ENCODE assay signal across 35 cellular contexts in genomic region chr4:86315579-86315978, GRCh38. TPM values are rescaled to one million over a fixed set of nuclear protein-coding genes. Genes with fewer than 3 reads are reported as not detected.
DNase-seq lines count a peak whose midpoint lies in the region; ATAC-seq, FAIRE-seq and TF ChIP-seq lines count a peak whose summit lies in the region.
"Had no signal": no experiment of that assay in that cellular context is flagged by ENCODE, and none has a peak within 500 bp of the region (broad histone marks: within the 10 kb centered on the region; RNA-seq: fewer than 3 reads in every experiment).

No MANE protein-coding gene starts in this region.

- no peak overlapping the region for H2BK15ac ChIP-seq in IMR-90 (ENCODE audit: low read depth, low read length)

- H4K5ac ChIP-seq in IMR-90 (ENCODE audit: low read depth, low read length) = no peak overlapping the region

- in situ Hi-C loops in HepG2 (cut with HindIII; ENCODE audit: extremely low pct_ligation_motif_present, low pct_unique_long_range_greater_than_20kb) = no loop called here
- in situ Hi-C loops in IMR-90 (cut with MboI; ENCODE audit: low sequenced_read_pairs) = no loop called here
- in situ Hi-C loops in K562 (cut with MboI) = no loop called here

- TF ChIP-seq RAD21 in HepG2 (CRISPR knock-in tag; IDR thresholded peaks at IDR 0.05) (no peak), A549 (conservative IDR thresholded peaks at IDR 0.05 in 1 of 2, IDR thresholded peaks at IDR 0.05 in 1 of 2) (no peak), IMR-90 (IDR thresholded peaks at IDR 0.05; ENCODE audit: low read length) (no peak), K562 (CRISPR knock-in tag; conservative IDR thresholded peaks at IDR 0.05 in 1 of 2, IDR thresholded peaks at IDR 0.05 in 1 of 2) (no peak)

- no peak overlapping the region for H2BK120ac ChIP-seq in IMR-90 (ENCODE audit: low read depth, low read length)

- no peak for TF ChIP-seq EP300 in HepG2 (IDR thresholded peaks at IDR 0.05; ENCODE audit: low read depth in 2 of 2, low read length in 2 of 2)
- no peak for TF ChIP-seq EP300 in HepG2 (CRISPR knock-in tag; IDR thresholded peaks at IDR 0.05; ENCODE audit: borderline replicate concordance)
- TF ChIP-seq EP300 in A549 (IDR thresholded peaks at IDR 0.05) = no peak
- TF ChIP-seq EP300 in K562 (IDR thresholded peaks at IDR 0.05; ENCODE audit: low read length) = no peak

- no peak overlapping the region for H4K8ac ChIP-seq in IMR-90 (ENCODE audit: low read depth in 2 of 2, low read length in 2 of 2)

- DNase-seq in HepG2 (ENCODE audit: low spot score) = no peak
- DNase-seq in right lobe of liver = no peak
- DNase-seq in A549 (ENCODE audit: low read depth in 1 of 2, low spot score in 1 of 2) = no peak
- no peak for DNase-seq in IMR-90
- DNase-seq in K562 (ENCODE audit: extremely low read depth in 1 of 4, low spot score in 3 of 4) = no peak
- DNase-seq in NCI-H1417 treated with DMSO at 0.1 percent for 48 hours (lab: John Stamatoyannopoulos, UW) = no peak
- DNase-seq in H4 (ENCODE audit: low spot score) = no peak
- DNase-seq: 8988T; ACHN; AML-193; BE2C; C1 segment of cervical spinal cord; Caco-2; Calu3; CD4-positive, alpha-beta memory T cell; CD4-positive, alpha-beta T cell; CD4-positive, CD25-positive, alpha-beta regulatory T cell; CD8-positive, alpha-beta memory T cell; CD8-positive, alpha-beta T cell; COR-L47; DMS 273 treated with DMSO at 0.1 percent for 48 hours; DMS153; DMS53; DMS79; DMS79 treated with DMSO at 0.1 percent for 48 hours; DND-41; EL had no signal

- H3K36me3 ChIP-seq in HepG2 (replicated peaks in 1 of 2; ENCODE audit: control insufficient read depth in 1 of 2, insufficient read depth in 2 of 2, low read length in 2 of 2) (no peaks in the 10 kb centered on the region), right lobe of liver (no peaks in the 10 kb centered on the region), IMR-90 (ENCODE audit: control insufficient read depth, insufficient read depth, low read length) (no peaks in the 10 kb centered on the region), K562 (ENCODE audit: control insufficient read depth, insufficient read depth, low read length) (no peaks in the 10 kb centered on the region)
- H3K36me3 ChIP-seq: BE2C; BLaER1; BLaER1 treated with 17β-estradiol and CSF1 and Interleukin-3, amounts not matched to agents 10 nM and 100 nM had no signal

- no peak overlapping the region for H3K56ac ChIP-seq in IMR-90 (ENCODE audit: extremely low read depth, insufficient read depth, low read length)

- no peak overlapping the region for H3K23ac ChIP-seq in IMR-90 (ENCODE audit: low read depth, low read length)

- H3K18ac ChIP-seq in IMR-90 (ENCODE audit: low read depth, low read length) = no peak overlapping the region

- no peak for ATAC-seq in HepG2
- no peak for ATAC-seq in right lobe of liver
- ATAC-seq in A549 = no peak
- ATAC-seq in IMR-90 (ENCODE audit: low read depth) = no peak
- ATAC-seq in K562 = no peak
- no peak for ATAC-seq in HG02973 (IDR thresholded peaks at IDR 0.05; ENCODE audit: unreplicated experiment)
- ATAC-seq: CD8-positive, alpha-beta T cell had no signal

- dilution Hi-C loops in IMR-90 (cut with HindIII; ENCODE audit: low sequenced_read_pairs, unreplicated experiment) = no loop called here

- no peak overlapping the region for H2BK20ac ChIP-seq in IMR-90 (ENCODE audit: low read depth, low read length)

- H3K14ac ChIP-seq in IMR-90 (replicated peaks; ENCODE audit: low read depth, low read length) = no peak overlapping the region

- H2AK5ac ChIP-seq in IMR-90 (ENCODE audit: low read depth, low read length) = no peak overlapping the region

- H3K4me1 ChIP-seq in HepG2 (ENCODE audit: insufficient read depth, low read length) (no peaks in the 10 kb centered on the region), right lobe of liver (no peaks in the 10 kb centered on the region), A549 (peaks cover 3% of the 10 kb centered on the region; the same call in 1 of the 3 replicates), IMR-90 (ENCODE audit: control insufficient read depth, insufficient read depth, low read length) (no peaks in the 10 kb centered on the region), K562 (replicated peaks in 1 of 2; ENCODE audit: control insufficient read depth in 2 of 2, insufficient read depth in 2 of 2, low read length in 2 of 2) (no peaks in the 10 kb centered on the region)
- H3K4me1 ChIP-seq: BE2C; BLaER1; BLaER1 treated with 17β-estradiol and CSF1 and Interleukin-3, amounts not matched to agents 10 nM and 100 nM; Caco-2 had no signal

- H2AFZ ChIP-seq in HepG2 (ENCODE audit: low read length) = no peak overlapping the region
- no peak overlapping the region for H2AFZ ChIP-seq in IMR-90 (replicated peaks; ENCODE audit: low read length, poor library complexity)
- H2AFZ ChIP-seq in K562 (ENCODE audit: low read depth, low read length) = no peak overlapping the region

- H4K91ac ChIP-seq in IMR-90 (ENCODE audit: insufficient read depth, low read depth, low read length) = no peak overlapping the region

- H3K27me3 ChIP-seq in HepG2 (ENCODE audit: control insufficient read depth in 1 of 2, insufficient read depth in 2 of 2, low read length in 2 of 2) (no peaks in the 10 kb centered on the region), right lobe of liver (no peaks in the 10 kb centered on the region), IMR-90 (ENCODE audit: control insufficient read depth, insufficient read depth, low read length) (no peaks in the 10 kb centered on the region), K562 (ENCODE audit: control insufficient read depth in 2 of 2, insufficient read depth in 2 of 2, low read length in 2 of 2) (no peaks in the 10 kb centered on the region)
- H3K27me3 ChIP-seq: BE2C; BLaER1; BLaER1 treated with 17β-estradiol and CSF1 and Interleukin-3, amounts not matched to agents 10 nM and 100 nM had no signal

- no peak overlapping the region for H2AK9ac ChIP-seq in IMR-90 (replicated peaks; ENCODE audit: low read depth, low read length, poor library complexity)

- H2BK5ac ChIP-seq in IMR-90 (ENCODE audit: low read depth, low read length, poor library complexity, severe bottlenecking) = no peak overlapping the region

- CTCF ChIA-PET in HepG2 (lab: Yijun Ruan, JAX; ENCODE audit: low intra/inter-chr PET ratio, low total read pairs) = no interaction called here
- CTCF ChIA-PET in A549 (lab: Yijun Ruan, JAX) = no interaction called here
- CTCF ChIA-PET in IMR-90 (lab: Yijun Ruan, JAX) = no interaction called here
- CTCF ChIA-PET in K562 (lab: Yijun Ruan, JAX; ENCODE audit: low intra/inter-chr PET ratio) = no interaction called here

- H3K9me1 ChIP-seq in IMR-90 (ENCODE audit: insufficient read depth, low read length) (no peaks in the 10 kb centered on the region), K562 (ENCODE audit: control insufficient read depth, insufficient read depth, low read length) (no peaks in the 10 kb centered on the region)

- H3K9ac ChIP-seq in HepG2 (ENCODE audit: insufficient read depth, low read depth, low read length) (no peak overlapping the region), IMR-90 (ENCODE audit: low read depth, low read length) (no peak overlapping the region), K562 (ENCODE audit: insufficient read depth in 1 of 2, low read depth in 2 of 2, low read length in 2 of 2) (no peak overlapping the region)
- H3K9ac ChIP-seq: BLaER1; BLaER1 treated with 17β-estradiol and CSF1 and Interleukin-3, amounts not matched to agents 10 nM and 100 nM had no signal

- TF ChIP-seq POLR2A in HepG2 (IDR thresholded peaks at IDR 0.05; ENCODE audit: insufficient read depth in 1 of 2, low read depth in 2 of 2, low read length in 2 of 2) (no peak), right lobe of liver (IDR thresholded peaks at IDR 0.05) (no peak), A549 (IDR thresholded peaks at IDR 0.05; ENCODE audit: low read length) (no peak), IMR-90 (IDR thresholded peaks at IDR 0.05; ENCODE audit: low read depth, low read length) (no peak), K562 (conservative IDR thresholded peaks at IDR 0.05) (no peak)

- H3K4me2 ChIP-seq in HepG2 (ENCODE audit: low read depth, low read length) = no peak overlapping the region
- H3K4me2 ChIP-seq in A549 = no peak overlapping the region
- no peak overlapping the region for H3K4me2 ChIP-seq in IMR-90 (ENCODE audit: low read depth, low read length)
- H3K4me2 ChIP-seq in K562 (ENCODE audit: insufficient read depth, low read length) = no peak overlapping the region
- H3K4me2 ChIP-seq: BLaER1; BLaER1 treated with 17β-estradiol and CSF1 and Interleukin-3, amounts not matched to agents 10 nM and 100 nM had no signal

- BruUV-seq in HepG2 (replicated peaks; lab: Mats Ljungman, UMichigan) (no TSS peak), IMR-90 (replicated peaks; lab: Mats Ljungman, UMichigan) (no TSS peak), K562 (replicated peaks; lab: Mats Ljungman, UMichigan) (no TSS peak)

- no peaks in the 10 kb centered on the region for H3K9me3 ChIP-seq in HepG2 (ENCODE audit: low read length)
- no peaks in the 10 kb centered on the region for H3K9me3 ChIP-seq in right lobe of liver
- H3K9me3 ChIP-seq in A549 = no peaks in the 10 kb centered on the region
- H3K9me3 ChIP-seq in IMR-90 (ENCODE audit: control insufficient read depth, insufficient read depth, low read length) = no peaks in the 10 kb centered on the region
- no peaks in the 10 kb centered on the region for H3K9me3 ChIP-seq in K562 (replicated peaks; ENCODE audit: control insufficient read depth, insufficient read depth, low read depth, low read length)
- H3K9me3 ChIP-seq: BE2C; BLaER1; BLaER1 treated with 17β-estradiol and CSF1 and Interleukin-3, amounts not matched to agents 10 nM and 100 nM; Caco-2 had no signal

- H3K79me2 ChIP-seq in HepG2 (ENCODE audit: insufficient read depth, low read length) (no peaks in the 10 kb centered on the region), K562 (ENCODE audit: control insufficient read depth, insufficient read depth, low read length) (no peaks in the 10 kb centered on the region)

- H3K4me3 ChIP-seq in HepG2 (replicated peaks in 1 of 3; ENCODE audit: insufficient read depth in 1 of 3, low read depth in 2 of 3, low read length in 3 of 3) = no peak overlapping the region
- no peak overlapping the region for H3K4me3 ChIP-seq in right lobe of liver
- H3K4me3 ChIP-seq in A549 = no peak overlapping the region
- H3K4me3 ChIP-seq in IMR-90 (ENCODE audit: insufficient read depth, low read depth, low read length) = no peak overlapping the region
- H3K4me3 ChIP-seq in K562 = no peak overlapping the region
- H3K4me3 ChIP-seq: BLaER1; BLaER1 treated with 17β-estradiol and CSF1 and Interleukin-3, amounts not matched to agents 10 nM and 100 nM had no signal

- intact Hi-C loops in HepG2 (cut with micrococcal nuclease; ENCODE audit: unreplicated experiment) = no loop called here
- intact Hi-C loops in right lobe of liver (cut with DNase I) = no loop called here
- intact Hi-C loops in IMR-90 (cut with micrococcal nuclease) = no loop called here
- intact Hi-C loops in K562 (cut with micrococcal nuclease) = no loop called here

- no peak overlapping the region for H3K4ac ChIP-seq in IMR-90 (ENCODE audit: low read depth, low read length)

- FAIRE-seq in HepG2 (lab: Jason Lieb, UNC) = no peak
- FAIRE-seq in A549 (lab: Jason Lieb, UNC) = no peak
- FAIRE-seq in K562 (lab: Jason Lieb, UNC) = no peak
- FAIRE-seq: A204.1, D721Med had no signal

- POLR2A ChIA-PET in HepG2 (lab: Yijun Ruan, JAX) = no interaction called here
- POLR2A ChIA-PET in A549 (lab: Yijun Ruan, JAX) = no interaction called here
- POLR2A ChIA-PET in IMR-90 (lab: Charles Lee; ENCODE audit: unreplicated experiment) = no interaction called here
- POLR2A ChIA-PET in K562 (lab: Yijun Ruan, JAX) = no interaction called here

- H3K27ac ChIP-seq in HepG2 (ENCODE audit: extremely low read length, insufficient read depth, low read length) (no peak overlapping the region), right lobe of liver (no peak overlapping the region), A549 (no peak overlapping the region), IMR-90 (ENCODE audit: insufficient read depth, low read length) (no peak overlapping the region), K562 (ENCODE audit: extremely low read depth, low read depth, low read length) (no peak overlapping the region)
- H3K27ac ChIP-seq: 22Rv1; BLaER1; BLaER1 treated with 17β-estradiol and CSF1 and Interleukin-3, amounts not matched to agents 10 nM and 100 nM; C4-2B had no signal

- no peaks in the 10 kb centered on the region for H3K79me1 ChIP-seq in IMR-90 (ENCODE audit: low read depth in 1 of 2, low read length in 2 of 2)

- no peak for TF ChIP-seq CTCF in HepG2 (CRISPR knock-in tag; IDR thresholded peaks at IDR 0.05)
- TF ChIP-seq CTCF in right lobe of liver (IDR thresholded peaks at IDR 0.05) = no peak
- no peak for TF ChIP-seq CTCF in A549 (IDR thresholded peaks at IDR 0.05)
- TF ChIP-seq CTCF in IMR-90 (conservative IDR thresholded peaks at IDR 0.05; ENCODE audit: low read depth, low read length) = no peak
- no peak for TF ChIP-seq CTCF in K562 (IDR thresholded peaks at IDR 0.05 in 2 of 3, conservative IDR thresholded peaks at IDR 0.05 in 1 of 3; ENCODE audit: insufficient read depth in 2 of 3, low read depth in 1 of 3, low read length in 3 of 3)

- H4K20me1 ChIP-seq in HepG2 (ENCODE audit: insufficient read depth, low read length) (no peaks in the 10 kb centered on the region), IMR-90 (ENCODE audit: insufficient read depth, low read length) (no peaks in the 10 kb centered on the region), K562 (replicated peaks; ENCODE audit: control insufficient read depth, insufficient read depth, low read length) (no peaks in the 10 kb centered on the region)
- H4K20me1 ChIP-seq: BLaER1; BLaER1 treated with 17β-estradiol and CSF1 and Interleukin-3, amounts not matched to agents 10 nM and 100 nM had no signal

RNA-seq across cellular contexts. Expression of gene MAPK10, which starts 44.3 kb away (rescaled TPM):
- total RNA-seq in HepG2 (2016; rRNA removed; fragmentation: Illumina TruSeq; extraction: Trizol) (not detected in 2 replicates), right lobe of liver (1 to 10 TPM in 4 of 6 experiments, under 1 TPM in 2; 0.74 to 1.9 (median 1.6) TPM), IMR-90 (2012; rRNA removed) (6.4 and 6.5 TPM in 2 replicates), K562 (2014; rRNA removed) (0.16 TPM in 1 of 2 replicates, not detected in the other), K562 (2014; rRNA removed; fragmentation: Illumina TruSeq; extraction: Trizol) (0.22 TPM in 1 of 2 replicates, not detected in the other), K562 (2015; rRNA removed; fragmentation: Illumina TruSeq; extraction: Trizol) (0.11 and 0.18 TPM in 2 replicates), K562 (2021) (0.53 and 0.87 TPM in 2 replicates)
- not detected in 2 replicates for total RNA-seq in HepG2 (2016; cell fraction: cytosol; rRNA removed; fragmentation: Illumina TruSeq; extraction: Trizol; ENCODE audit: low read depth)
- total RNA-seq in HepG2 (2016; cell fraction: insoluble cytoplasmic fraction; rRNA removed; fragmentation: Illumina TruSeq; extraction: Trizol) = not detected in 2 replicates
- not detected in 2 replicates for total RNA-seq in HepG2 (2016; cell fraction: membrane; rRNA removed; fragmentation: Illumina TruSeq; extraction: Trizol)
- total RNA-seq in HepG2 (2016; cell fraction: nucleus; rRNA removed; fragmentation: Illumina TruSeq; extraction: Trizol) = not detected in 2 replicates
- polyA plus RNA-seq in HepG2 (2011; rRNA removed) (not detected in 2 replicates), A549 (2011; rRNA removed) (3.1 and 3.4 TPM in 2 replicates), A549 (2017; fragmentation: RNase III; extraction: RNeasy Plus Mini Kit Qiagen cat#74134 plus additional on column Dnase treatment) (0.64 to 1.4 TPM (median 1.1 TPM) in 3 replicates), IMR-90 (2012; rRNA removed) (2.3 and 2.8 TPM in 2 replicates), K562 (2011; rRNA removed) (not detected in 2 replicates), K562 (2014; fragmentation: Illumina TruSeq; extraction: Trizol) (0.10 TPM in 1 of 2 replicates, not detected in the other), K562 (2014; fragmentation: Nextera tagmentation; extraction: Ambion mirVana) (under 1 TPM; 0.11 to 0.23 TPM), K562 (2014; rRNA removed) (not detected in 2 replicates)
- not detected in 2 replicates for polyA plus RNA-seq in HepG2 (2011; cell fraction: cytosol; rRNA removed)
- not detected in 2 replicates for polyA plus RNA-seq in HepG2 (2011; cell fraction: nucleus; rRNA removed)
- polyA plus RNA-seq in HepG2 (2012) = not detected in 2 replicates
- polyA plus RNA-seq in HepG2 (2016; cell fraction: cytosol; fragmentation: Illumina TruSeq; extraction: Trizol; ENCODE audit: low read depth) = 0.14 TPM in 1 of 2 replicates, not detected in the other
- polyA plus RNA-seq in HepG2 (2016; cell fraction: insoluble cytoplasmic fraction; fragmentation: Illumina TruSeq; extraction: Trizol; ENCODE audit: low read depth) = not detected in 2 replicates
- polyA plus RNA-seq in HepG2 (2016; cell fraction: membrane; fragmentation: Illumina TruSeq; extraction: Trizol; ENCODE audit: low read depth) = not detected in 2 replicates
- polyA plus RNA-seq in HepG2 (2016; cell fraction: nucleus; fragmentation: Illumina TruSeq; extraction: Trizol; ENCODE audit: insufficient read depth, low read depth) = not detected in 2 replicates
- polyA minus RNA-seq in HepG2 (2011; rRNA and poly(A)+ RNA removed; ENCODE audit: low replicate concordance) = 1.7 TPM in 1 of 2 replicates, not detected in the other
- polyA minus RNA-seq in HepG2 (2011; cell fraction: cytosol; rRNA and poly(A)+ RNA removed) = not detected in 2 replicates
- not detected in 2 replicates for polyA minus RNA-seq in HepG2 (2011; cell fraction: nucleus; rRNA and poly(A)+ RNA removed)
- 0.08 and 0.19 TPM in 2 replicates for polyA plus RNA-seq in A549 (2012; cell fraction: cytosol; rRNA removed)
- 0.74 and 1.3 TPM in 2 replicates for polyA plus RNA-seq in A549 (2012; cell fraction: nucleus; rRNA removed)
- polyA minus RNA-seq in A549 (2011; rRNA and poly(A)+ RNA removed) = 6.3 and 9.2 TPM in 2 replicates
- polyA plus RNA-seq in IMR-90 (2012; cell fraction: cytosol; rRNA removed) = 1.6 and 1.9 TPM in 2 replicates
- polyA plus RNA-seq in IMR-90 (2012; cell fraction: nucleus; rRNA removed; ENCODE audit: low replicate concordance) = 5.1 and 21.7 TPM in 2 replicates
- total RNA-seq in K562 (2011; cell fraction: chromatin; rRNA removed; ENCODE audit: low replicate concordance) = not detected in 2 replicates
- total RNA-seq in K562 (2011; cell fraction: nucleolus; rRNA removed) = not detected in 2 replicates
- total RNA-seq in K562 (2011; cell fraction: nucleoplasm; rRNA removed) = not detected in 2 replicates
- 0.16 TPM in 1 of 2 replicates, not detected in the other for polyA plus RNA-seq in K562 (2011; cell fraction: cytosol; rRNA removed)
- polyA plus RNA-seq in K562 (2011; cell fraction: nucleus; rRNA removed) = not detected in 2 replicates
- polyA plus RNA-seq in K562 (2012) = 0.22 and 0.57 TPM in 2 replicates
- not detected in 2 replicates for polyA minus RNA-seq in K562 (2011; rRNA and poly(A)+ RNA removed)
- not detected in 2 replicates for polyA minus RNA-seq in K562 (2011; cell fraction: cytosol; rRNA and poly(A)+ RNA removed)
- polyA minus RNA-seq in K562 (2011; cell fraction: nucleus; rRNA and poly(A)+ RNA removed) = not detected in 2 replicates
- total RNA-seq in H4 (2014; rRNA removed; shearing (Covaris generic)) = 3.8 and 8.1 TPM in 2 replicates
- total RNA-seq: A172; CD4-positive, alpha-beta memory T cell; CD8-positive, alpha-beta memory T cell; CD8-positive, alpha-beta T cell had no signal
- polyA plus RNA-seq: CD4-positive, CD25-positive, alpha-beta regulatory T cell; CD8-positive, alpha-beta memory T cell had no signal

Comparison
In these comparisons a context has a peak if more than half of its experiments do, and no peak if none do; other contexts are left out.
1. Of the 241 proteins assayed by ChIP-seq in both HepG2 and K562: peak only in HepG2: MAFK; only in K562: none; in both: MAFF; in neither: 239.